In genomic region chr1:68141079-68141800, GRCh38 we compare ENCODE assay signal across 10 cellular contexts.
DNase-seq lines count a peak whose midpoint lies in the region; ATAC-seq, FAIRE-seq and TF ChIP-seq lines count a peak whose summit lies in the region.
"Had no signal": no experiment of that assay in that cellular context is flagged by ENCODE, and none has a peak within 500 bp of the region (broad histone marks: within the 10 kb centered on the region; RNA-seq: fewer than 3 reads in every experiment).

No MANE protein-coding gene starts in this region.

- no peak for TF ChIP-seq CTCF in bronchial epithelial cell (IDR thresholded peaks at IDR 0.05; ENCODE audit: insufficient read depth, low read length, severe bottlenecking)
- no peak for TF ChIP-seq CTCF in Caco-2 (IDR thresholded peaks at IDR 0.05; ENCODE audit: insufficient read depth in 1 of 2, low read depth in 1 of 2, low read length in 1 of 2, severe bottlenecking in 1 of 2, unreplicated experiment in 1 of 2)

- no peaks in the 10 kb centered on the region for H3K27me3 ChIP-seq in bronchial epithelial cell (ENCODE audit: control insufficient read depth, insufficient read depth, low read length)
- no peaks in the 10 kb centered on the region for H3K27me3 ChIP-seq in iPS-18a (ENCODE audit: control insufficient read depth, insufficient read depth, low read length)
- no peaks in the 10 kb centered on the region for H3K27me3 ChIP-seq in Caco-2 (replicated peaks; ENCODE audit: control insufficient read depth, insufficient read depth, low read length)

- peaks cover 6% of the 10 kb centered on the region for H3K36me3 ChIP-seq in bronchial epithelial cell (ENCODE audit: control insufficient read depth, insufficient read depth, low read length)
- H3K36me3 ChIP-seq in iPS-18a (ENCODE audit: control insufficient read depth, low read depth, low read length), result no peaks in the 10 kb centered on the region
- no peaks in the 10 kb centered on the region; the same call in 1 of the 2 replicates for H3K36me3 ChIP-seq in Caco-2 (ENCODE audit: control insufficient read depth, insufficient read depth, low read length)

- no peak overlapping the region for H3K27ac Mint-ChIP-seq in Caco-2 (ENCODE audit: unreplicated experiment)

- H3K9me3 Mint-ChIP-seq in Caco-2 (ENCODE audit: unreplicated experiment), result no peaks in the 10 kb centered on the region

- no peak overlapping the region for H3K4me3 ChIP-seq in bronchial epithelial cell (ENCODE audit: low read depth, low read length)
- no peak overlapping the region for H3K4me3 ChIP-seq in iPS-18a (ENCODE audit: low read length)
- no peak overlapping the region for H3K4me3 ChIP-seq in Caco-2 (ENCODE audit: low read depth, low read length)

- POLR2A ChIA-PET in Caco-2 (lab: Charles Lee), result no interaction called here

- H3K9ac ChIP-seq in iPS-18a (ENCODE audit: low read length), result peak overlapping the region; percentile 1

- no peak overlapping the region for H3K4me3 Mint-ChIP-seq in Caco-2 (ENCODE audit: unreplicated experiment)

- BruUV-seq in Caco-2 (replicated peaks; lab: Mats Ljungman, UMichigan), result no TSS peak

- in situ Hi-C loops in KBM-7 (cut with MboI; ENCODE audit: low pct_unique_long_range_greater_than_20kb, low sequenced_read_pairs), result no loop called here

- DNase-seq in EH (ENCODE audit: low read depth) (peak; percentile 40), bronchial epithelial cell (ENCODE audit: low read depth) (peak; percentile 34), renal cortical epithelial cell (ENCODE audit: low read depth) (peak; percentile 79), KBM-7 (no peak), germinal center (ENCODE audit: low spot score) (no peak), Caco-2 (no peak)
- DNase-seq: activated gamma-delta T cell, NCI-H1105 treated with DMSO at 0.1 percent for 48 hours had no signal

- H3K27me3 Mint-ChIP-seq in Caco-2 (ENCODE audit: insufficient read depth, unreplicated experiment), result no peaks in the 10 kb centered on the region

- no peak for ATAC-seq in esophagus mucosa

- H3K27ac ChIP-seq in iPS-18a (ENCODE audit: low read length), result no peak overlapping the region

- H3K4me1 Mint-ChIP-seq in Caco-2 (ENCODE audit: low read depth, unreplicated experiment), result peaks cover 8% of the 10 kb centered on the region

- H3K36me3 Mint-ChIP-seq in Caco-2 (ENCODE audit: insufficient read depth, unreplicated experiment), result peaks cover 19% of the 10 kb centered on the region

- no peak for FAIRE-seq in bronchial epithelial cell (lab: Jason Lieb, UNC)

- no peaks in the 10 kb centered on the region for H3K9me3 ChIP-seq in iPS-18a (ENCODE audit: control insufficient read depth, low read depth, low read length)
- H3K9me3 ChIP-seq in Caco-2, result no peaks in the 10 kb centered on the region

- CTCF ChIA-PET in Caco-2 (lab: Charles Lee), result no interaction called here

- H3K4me1 ChIP-seq in iPS-18a (ENCODE audit: control insufficient read depth, low read depth, low read length) (peaks cover 25% of the 10 kb centered on the region), Caco-2 (peaks cover 15% of the 10 kb centered on the region)

- intact Hi-C loops in Caco-2 (cut with micrococcal nuclease; ENCODE audit: unreplicated experiment), result no loop called here

Comparison
In these comparisons a context has a peak if more than half of its experiments do, and no peak if none do; other contexts are left out.
1. DNase-seq: peak in EH (single experiment), bronchial epithelial cell (single experiment) and renal cortical epithelial cell (single experiment); none in KBM-7 (single experiment), germinal center (single experiment) and Caco-2 (0 of 2).